Comparison of ENCODE assay signal across 19 cellular contexts in the genomic region with DNA sequence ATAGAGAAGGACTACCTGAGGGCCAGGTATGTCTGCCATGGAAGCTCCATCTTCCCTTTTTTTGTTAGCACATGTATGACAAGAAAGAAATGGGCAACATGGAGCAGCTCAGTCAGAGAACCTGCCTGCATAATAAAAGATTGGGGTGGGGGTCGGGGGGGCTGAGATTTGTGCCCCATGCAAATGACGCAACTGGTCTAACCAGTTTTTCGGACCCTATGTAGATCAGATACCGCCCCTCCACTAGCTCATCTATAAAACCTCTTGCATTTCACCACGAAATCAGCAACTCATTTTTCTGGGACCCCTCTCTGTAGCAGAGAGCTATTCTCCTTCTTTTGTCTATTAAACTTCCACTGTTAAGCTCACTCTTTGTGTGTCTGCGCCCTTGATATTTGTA.
"Had no signal": no experiment of that assay in that cellular context is flagged by ENCODE, and none has a peak within 500 bp of the region (broad histone marks: within the 10 kb centered on the region; RNA-seq: fewer than 3 reads in every experiment).

No MANE protein-coding gene starts in this region.

- DNase-seq: activated B cell treated with CpG ODN at 0.5 μM for 24 hours; activated CD4-positive, alpha-beta T cell treated with anti-CD3 and anti-CD28 coated beads for 1 hour; activated CD4-positive, alpha-beta T cell treated with anti-CD3 and anti-CD28 coated beads, Interleukin-2, amount 10 ng/mL, durations not matched to agents 24 days and 14 days; activated CD4-positive, alpha-beta T cell treated with anti-CD3 and anti-CD28 coated beads, Interleukin-2, amount 50 U/mL, for 48 hours; activated CD8-positive, alpha-beta memory T cell treated with anti-CD3 and anti-CD28 coated beads, Interleukin-2, amount 10 ng/mL, durations not matched to agents 7 days and 5 days; activated effector memory CD4-positive, alpha-beta T cell treated with anti-CD3 and anti-CD28 coated beads, Interleukin-2, amount 50 U/mL, for 16 hours; activated naive CD4-positive, alpha-beta T cell treated with Interleukin-2 at 50 U/mL for 16 hours; activated naive CD8-positive, alpha-beta T cell treated with anti-CD3 and anti-CD28 coated beads, Interleukin-2, amount 50 U/mL, for 24 hours; activated T-cell treated with anti-CD3 and anti-CD28 coated beads, Interleukin-2, amount 50 U/mL, for 24 hours; amniotic stem cell; Kasumi-1; KBM-7; NCI-H1930; NCI-H2107; NCI-H524 treated with DMSO at 0.1 percent for 48 hours; PC-3; SHP77; T-helper 17 cell; T-helper 9 cell had no signal
